In the genomic region with DNA sequence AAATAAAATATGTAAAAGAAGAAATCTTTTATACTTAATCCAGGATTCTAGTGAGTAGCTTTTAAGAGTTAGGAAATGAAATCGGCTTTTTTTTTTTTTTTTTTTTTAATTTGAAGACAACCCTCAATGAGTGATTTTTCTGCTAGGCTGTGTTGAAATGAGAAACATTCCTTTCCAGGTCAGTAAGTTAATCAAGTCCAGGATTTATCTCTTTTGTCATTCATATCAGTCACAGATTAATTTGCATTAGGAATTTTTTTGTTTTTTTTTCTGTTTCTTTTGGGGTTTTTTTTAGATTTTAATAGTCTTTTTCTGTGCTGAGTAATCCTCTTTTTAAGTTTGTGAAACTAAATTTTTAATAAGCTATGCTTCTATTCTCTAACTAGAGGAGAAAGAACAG, we compare ENCODE assay signal across 15 cellular contexts.
DNase-seq lines count a peak whose midpoint lies in the region; ATAC-seq, FAIRE-seq and TF ChIP-seq lines count a peak whose summit lies in the region.
"Had no signal": no experiment of that assay in that cellular context is flagged by ENCODE, and none has a peak within 500 bp of the region (broad histone marks: within the 10 kb centered on the region; RNA-seq: fewer than 3 reads in every experiment).

No MANE protein-coding gene starts in this region.

- ATAC-seq in GM23338 (no peak), GM21360 (IDR thresholded peaks at IDR 0.05; ENCODE audit: unreplicated experiment) (no peak)
- ATAC-seq: GM12878 had no signal

- H3K9me3 ChIP-seq in astrocyte (ENCODE audit: insufficient read depth, low read depth, low read length): no peaks in the 10 kb centered on the region
- H3K9me3 ChIP-seq: BLaER1 treated with 17β-estradiol and CSF1 and Interleukin-3, amounts not matched to agents 10 nM and 100 nM had no signal

- peaks cover 13% of the 10 kb centered on the region for H3K4me1 ChIP-seq in GM23338 (ENCODE audit: insufficient read depth)
- no peaks in the 10 kb centered on the region for H3K4me1 ChIP-seq in astrocyte (ENCODE audit: insufficient read depth, low read length)
- H3K4me1 ChIP-seq: BLaER1 treated with 17β-estradiol and CSF1 and Interleukin-3, amounts not matched to agents 10 nM and 100 nM had no signal

- no peak overlapping the region for H3K4me3 Mint-ChIP-seq in GM23338
- H3K4me3 Mint-ChIP-seq in astrocyte (ENCODE audit: unreplicated experiment): no peak overlapping the region
- H3K4me3 Mint-ChIP-seq in neural crest cell: peak overlapping the region; percentile 38
- H3K4me3 Mint-ChIP-seq in endothelial cell (ENCODE audit: unreplicated experiment): no peak overlapping the region
- H3K4me3 Mint-ChIP-seq: CD4-positive, CD25-positive, alpha-beta regulatory T cell had no signal

- H2AFZ ChIP-seq in GM23338: no peak overlapping the region
- no peak overlapping the region for H2AFZ ChIP-seq in astrocyte (ENCODE audit: low read depth, low read length)
- H2AFZ ChIP-seq: GM23248 had no signal

- DNase-seq in GM23338 (ENCODE audit: low spot score) (no peak), astrocyte (ENCODE audit: low read depth) (peak; percentile 10), neural crest cell (ENCODE audit: low read depth, low spot score) (no peak), retinal pigment epithelial cell (ENCODE audit: low read depth) (peak; percentile 29), endothelial cell (ENCODE audit: low spot score) (no peak), NCI-H2227 treated with DMSO at 0.1 percent for 48 hours (lab: John Stamatoyannopoulos, UW) (no peak)
- DNase-seq: ACHN; CD4-positive, CD25-positive, alpha-beta regulatory T cell; GM23248; H7 had no signal

- FAIRE-seq in astrocyte (lab: Jason Lieb, UNC): no peak
- FAIRE-seq: GM12878, GM18507 had no signal

- H3K36me3 Mint-ChIP-seq in GM23338 (ENCODE audit: low read depth) (peaks cover 6% of the 10 kb centered on the region), astrocyte (ENCODE audit: low read depth, unreplicated experiment) (peaks cover 3% of the 10 kb centered on the region), neural crest cell (ENCODE audit: low read depth) (peaks cover 13% of the 10 kb centered on the region), endothelial cell (ENCODE audit: low read depth, unreplicated experiment) (no peaks in the 10 kb centered on the region)
- H3K36me3 Mint-ChIP-seq: CD4-positive, CD25-positive, alpha-beta regulatory T cell had no signal

- H3K79me2 ChIP-seq in GM23338 (replicated peaks; ENCODE audit: insufficient read depth) (no peaks in the 10 kb centered on the region), astrocyte (ENCODE audit: insufficient read depth, low read length) (no peaks in the 10 kb centered on the region)

- H3K27me3 ChIP-seq in GM23338 (ENCODE audit: insufficient read depth): no peaks in the 10 kb centered on the region
- no peaks in the 10 kb centered on the region for H3K27me3 ChIP-seq in astrocyte (ENCODE audit: insufficient read depth, low read length)
- H3K27me3 ChIP-seq: BLaER1 treated with 17β-estradiol and CSF1 and Interleukin-3, amounts not matched to agents 10 nM and 100 nM had no signal

- no peak overlapping the region for H3K27ac Mint-ChIP-seq in GM23338
- H3K27ac Mint-ChIP-seq in astrocyte (ENCODE audit: unreplicated experiment): no peak overlapping the region
- peak overlapping the region; percentile 27 for H3K27ac Mint-ChIP-seq in neural crest cell (ENCODE audit: unreplicated experiment)
- H3K27ac Mint-ChIP-seq in endothelial cell (ENCODE audit: unreplicated experiment): no peak overlapping the region
- H3K27ac Mint-ChIP-seq: CD4-positive, CD25-positive, alpha-beta regulatory T cell had no signal

- H3K9me3 Mint-ChIP-seq in GM23338: peaks cover 12% of the 10 kb centered on the region
- H3K9me3 Mint-ChIP-seq in astrocyte (ENCODE audit: unreplicated experiment): no peaks in the 10 kb centered on the region
- H3K9me3 Mint-ChIP-seq in neural crest cell: peaks cover 4% of the 10 kb centered on the region
- H3K9me3 Mint-ChIP-seq in endothelial cell (ENCODE audit: unreplicated experiment): no peaks in the 10 kb centered on the region

- H3K27me3 Mint-ChIP-seq in GM23338 (ENCODE audit: insufficient read depth, low read depth, poor library complexity) (peaks cover 8% of the 10 kb centered on the region), astrocyte (ENCODE audit: low read depth, unreplicated experiment) (no peaks in the 10 kb centered on the region), neural crest cell (ENCODE audit: low read depth) (no peaks in the 10 kb centered on the region), endothelial cell (ENCODE audit: unreplicated experiment) (no peaks in the 10 kb centered on the region)
- H3K27me3 Mint-ChIP-seq: CD4-positive, CD25-positive, alpha-beta regulatory T cell had no signal

- H3K9ac ChIP-seq in astrocyte (ENCODE audit: low read length): no peak overlapping the region
- H3K9ac ChIP-seq: BLaER1 treated with 17β-estradiol and CSF1 and Interleukin-3, amounts not matched to agents 10 nM and 100 nM; GM23248 had no signal

- H3K27ac ChIP-seq in GM23338 (ENCODE audit: low read depth): 0 out of 2 replicates have a peak overlapping the region, but pooled peaks have one; percentile 17
- H3K27ac ChIP-seq in astrocyte (ENCODE audit: low read depth, low read length): no peak overlapping the region
- H3K27ac ChIP-seq: BLaER1 treated with 17β-estradiol and CSF1 and Interleukin-3, amounts not matched to agents 10 nM and 100 nM; GM23248; HL-60 had no signal

- TF ChIP-seq CTCF in GM23338 (conservative IDR thresholded peaks at IDR 0.05; ENCODE audit: low read depth in 2 of 2) (no peak), astrocyte (IDR thresholded peaks at IDR 0.05; ENCODE audit: insufficient read depth, low read depth, low read length) (no peak), neural crest cell (conservative IDR thresholded peaks at IDR 0.05) (no peak), retinal pigment epithelial cell (conservative IDR thresholded peaks at IDR 0.05; ENCODE audit: low read depth, low read length) (no peak), endothelial cell (IDR thresholded peaks at IDR 0.05; ENCODE audit: unreplicated experiment) (no peak)

- no peaks in the 10 kb centered on the region for H3F3A ChIP-seq in GM23338 (replicated peaks; ENCODE audit: low read depth)

- no peaks in the 10 kb centered on the region for H3K9me2 ChIP-seq in GM23338 (ENCODE audit: insufficient read depth)

- H3K4me3 ChIP-seq in GM23338: no peak overlapping the region
- H3K4me3 ChIP-seq in astrocyte (ENCODE audit: insufficient read depth, low read depth, low read length): no peak overlapping the region
- no peak overlapping the region for H3K4me3 ChIP-seq in retinal pigment epithelial cell (ENCODE audit: low read length)
- H3K4me3 ChIP-seq: BLaER1 treated with 17β-estradiol and CSF1 and Interleukin-3, amounts not matched to agents 10 nM and 100 nM; GM12878; GM23248 had no signal

- H3K4me1 Mint-ChIP-seq in GM23338: peaks cover 27% of the 10 kb centered on the region
- no peaks in the 10 kb centered on the region for H3K4me1 Mint-ChIP-seq in astrocyte (ENCODE audit: low read depth, unreplicated experiment)
- peaks cover 34% of the 10 kb centered on the region for H3K4me1 Mint-ChIP-seq in neural crest cell
- peaks cover 2% of the 10 kb centered on the region for H3K4me1 Mint-ChIP-seq in endothelial cell (ENCODE audit: unreplicated experiment)
- H3K4me1 Mint-ChIP-seq: CD4-positive, CD25-positive, alpha-beta regulatory T cell had no signal

- no peaks in the 10 kb centered on the region for H3K36me3 ChIP-seq in GM23338 (ENCODE audit: insufficient read depth)
- H3K36me3 ChIP-seq in astrocyte (ENCODE audit: insufficient read depth, low read length): no peaks in the 10 kb centered on the region
- H3K36me3 ChIP-seq: BLaER1 treated with 17β-estradiol and CSF1 and Interleukin-3, amounts not matched to agents 10 nM and 100 nM had no signal

- H4K20me1 ChIP-seq in GM23338 (replicated peaks; ENCODE audit: insufficient read depth) (no peaks in the 10 kb centered on the region), astrocyte (ENCODE audit: insufficient read depth, low read length) (no peaks in the 10 kb centered on the region)
- H4K20me1 ChIP-seq: BLaER1 treated with 17β-estradiol and CSF1 and Interleukin-3, amounts not matched to agents 10 nM and 100 nM had no signal

- H3K4me2 ChIP-seq in GM23338 (peak overlapping the region; percentile 4), astrocyte (ENCODE audit: low read length) (no peak overlapping the region)
- H3K4me2 ChIP-seq: BLaER1 treated with 17β-estradiol and CSF1 and Interleukin-3, amounts not matched to agents 10 nM and 100 nM had no signal

TF ChIP-seq in GM23338, 12 proteins besides CTCF, POLR2A, EP300 and RAD21:
- TF ChIP-seq ZNF331 (CRISPR knock-in tag; IDR thresholded peaks at IDR 0.05; ENCODE audit: low read depth) (no peak), EZH2 (IDR thresholded peaks at IDR 0.05; ENCODE audit: low read depth, unreplicated experiment) (no peak), POLR2AphosphoS5 (IDR thresholded peaks at IDR 0.05; ENCODE audit: low read depth) (no peak), NANOG (IDR thresholded peaks at IDR 0.05; ENCODE audit: borderline replicate concordance) (no peak)
- TF ChIP-seq, protein P1, sequence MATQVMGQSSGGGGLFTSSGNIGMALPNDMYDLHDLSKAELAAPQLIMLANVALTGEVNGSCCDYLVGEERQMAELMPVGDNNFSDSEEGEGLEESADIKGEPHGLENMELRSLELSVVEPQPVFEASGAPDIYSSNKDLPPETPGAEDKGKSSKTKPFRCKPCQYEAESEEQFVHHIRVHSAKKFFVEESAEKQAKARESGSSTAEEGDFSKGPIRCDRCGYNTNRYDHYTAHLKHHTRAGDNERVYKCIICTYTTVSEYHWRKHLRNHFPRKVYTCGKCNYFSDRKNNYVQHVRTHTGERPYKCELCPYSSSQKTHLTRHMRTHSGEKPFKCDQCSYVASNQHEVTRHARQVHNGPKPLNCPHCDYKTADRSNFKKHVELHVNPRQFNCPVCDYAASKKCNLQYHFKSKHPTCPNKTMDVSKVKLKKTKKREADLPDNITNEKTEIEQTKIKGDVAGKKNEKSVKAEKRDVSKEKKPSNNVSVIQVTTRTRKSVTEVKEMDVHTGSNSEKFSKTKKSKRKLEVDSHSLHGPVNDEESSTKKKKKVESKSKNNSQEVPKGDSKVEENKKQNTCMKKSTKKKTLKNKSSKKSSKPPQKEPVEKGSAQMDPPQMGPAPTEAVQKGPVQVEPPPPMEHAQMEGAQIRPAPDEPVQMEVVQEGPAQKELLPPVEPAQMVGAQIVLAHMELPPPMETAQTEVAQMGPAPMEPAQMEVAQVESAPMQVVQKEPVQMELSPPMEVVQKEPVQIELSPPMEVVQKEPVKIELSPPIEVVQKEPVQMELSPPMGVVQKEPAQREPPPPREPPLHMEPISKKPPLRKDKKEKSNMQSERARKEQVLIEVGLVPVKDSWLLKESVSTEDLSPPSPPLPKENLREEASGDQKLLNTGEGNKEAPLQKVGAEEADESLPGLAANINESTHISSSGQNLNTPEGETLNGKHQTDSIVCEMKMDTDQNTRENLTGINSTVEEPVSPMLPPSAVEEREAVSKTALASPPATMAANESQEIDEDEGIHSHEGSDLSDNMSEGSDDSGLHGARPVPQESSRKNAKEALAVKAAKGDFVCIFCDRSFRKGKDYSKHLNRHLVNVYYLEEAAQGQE (IDR thresholded peaks at IDR 0.05; ENCODE audit: unreplicated experiment): no peak

Comparison
In these comparisons a context has a peak if more than half of its experiments do, and no peak if none do; other contexts are left out.
1. DNase-seq: peak in astrocyte (single experiment) and retinal pigment epithelial cell (single experiment); none in GM23338 (single experiment), neural crest cell (single experiment), endothelial cell (single experiment) and NCI-H2227 treated with DMSO at 0.1 percent for 48 hours (single experiment).